1 cellular context compared by ENCODE assay signal in the genomic region with DNA sequence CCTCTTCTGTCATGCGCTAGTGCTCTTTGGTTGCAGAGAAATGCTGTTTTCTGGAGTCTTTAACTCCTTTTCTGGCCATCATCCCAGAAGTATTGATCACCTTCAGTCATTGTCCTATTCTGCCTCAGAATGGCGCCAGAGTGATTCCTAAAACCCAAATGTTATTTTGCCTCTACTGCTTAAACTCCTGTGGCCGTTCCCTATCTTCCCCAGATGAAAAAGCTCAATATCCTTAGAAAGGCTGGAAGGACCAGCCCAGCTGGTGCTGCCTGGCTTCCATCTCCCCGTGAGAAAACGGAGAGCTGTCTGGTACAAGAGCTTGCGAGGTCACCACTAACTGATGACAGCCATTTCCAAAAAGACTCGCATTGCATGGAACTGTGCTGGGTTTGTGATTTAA.
TF ChIP-seq lines count a peak whose summit lies in the region.

No MANE protein-coding gene starts in this region.

TF ChIP-seq in H1, 55 proteins besides CTCF, POLR2A, EP300 and RAD21 (continued from another document):
- TF ChIP-seq CBX5 (IDR thresholded peaks at IDR 0.05; ENCODE audit: low read depth, low read length) (no peak), BRCA1 (IDR thresholded peaks at IDR 0.05; ENCODE audit: low read depth, low read length) (no peak), SRF (IDR thresholded peaks at IDR 0.05; ENCODE audit: low read depth, low read length) (no peak), RNF2 (IDR thresholded peaks at IDR 0.05; ENCODE audit: borderline replicate concordance, low read depth, low read length, missing control alignments, poor library complexity, severe bottlenecking) (no peak), EZH2 (IDR thresholded peaks at IDR 0.05; ENCODE audit: low read depth, low read length, severe bottlenecking) (no peak), ASH2L (IDR thresholded peaks at IDR 0.05; ENCODE audit: low read length) (no peak)
